In genomic region chr17:40554646-40555295, GRCh38 we compare ENCODE assay signal across 9 cellular contexts. TPM values are rescaled to one million over a fixed set of nuclear protein-coding genes. Genes with fewer than 3 reads are reported as not detected.
DNase-seq lines count a peak whose midpoint lies in the region; ATAC-seq and TF ChIP-seq lines count a peak whose summit lies in the region.
"Had no signal": no experiment of that assay in that cellular context is flagged by ENCODE, and none has a peak within 500 bp of the region (broad histone marks: within the 10 kb centered on the region; RNA-seq: fewer than 3 reads in every experiment).

No MANE protein-coding gene starts in this region.

- peaks cover 8% of the 10 kb centered on the region; the same call in 1 of the 2 replicates for H3K36me3 Mint-ChIP-seq in HFFc6 (ENCODE audit: low read depth)
- H3K36me3 Mint-ChIP-seq in activated T-helper 17 cell treated with anti-CD3 and anti-CD28 coated beads, Interleukin-2, amount 50 U/mL, for 72 hours (ENCODE audit: low read depth), result peaks cover 93% of the 10 kb centered on the region

- H3K27me3 ChIP-seq in left lung (peaks cover 0 to 6% of the 10 kb centered on the region in 2 donors), stomach (peaks cover 0 to 8% (median 0%) of the 10 kb centered on the region in 3 donors)

- H3K4me1 ChIP-seq in left lung (peaks cover 44 to 75% of the 10 kb centered on the region in 2 donors), stomach (peaks cover 41 to 79% (median 56%) of the 10 kb centered on the region in 4 donors)

- peaks cover 67% of the 10 kb centered on the region for H3K4me1 Mint-ChIP-seq in HFFc6 (ENCODE audit: low read depth)
- peaks cover 67% of the 10 kb centered on the region for H3K4me1 Mint-ChIP-seq in activated T-helper 17 cell treated with anti-CD3 and anti-CD28 coated beads, Interleukin-2, amount 50 U/mL, for 72 hours

- intact Hi-C loops in left lung (cut with DNase I), result no loop called here
- intact Hi-C loops in stomach (cut with DNase I; ENCODE audit: low total_unique reads), result no loop called here

- WGBS in stomach, 5 donors, result 95 to 97% (median 96%) methylated on average over 27 of the region's 27 CpGs

- H3K9me3 Mint-ChIP-seq in HFFc6, result no peaks in the 10 kb centered on the region
- no peaks in the 10 kb centered on the region for H3K9me3 Mint-ChIP-seq in activated T-helper 17 cell treated with anti-CD3 and anti-CD28 coated beads, Interleukin-2, amount 50 U/mL, for 72 hours
- H3K9me3 Mint-ChIP-seq: neural crest cell had no signal

- DNase-seq in HFFc6 (no peak), left lung (no peak), stomach (peak; percentile 21), HCEC 1CT (no peak), MV-4-11 (lab: John Stamatoyannopoulos, UW) (no peak), GOT3 (lab: John Stamatoyannopoulos, UW) (no peak)

- H3K27ac ChIP-seq in left lung (peak overlapping the region; percentile 68 to 88), stomach (peak overlapping the region in 4 of 5 donors; percentile 84 to 92 (median 90))

- H3K9me3 ChIP-seq in left lung, result no peaks in the 10 kb centered on the region
- no peaks in the 10 kb centered on the region for H3K9me3 ChIP-seq in stomach

- H3K36me3 ChIP-seq in left lung (no peaks in the 10 kb centered on the region), stomach (no peaks in the 10 kb centered on the region)

- H3K4me3 Mint-ChIP-seq in HFFc6, result peak overlapping the region; percentile 49; the same call in 1 of the 2 replicates
- peak overlapping the region; percentile 74 for H3K4me3 Mint-ChIP-seq in activated T-helper 17 cell treated with anti-CD3 and anti-CD28 coated beads, Interleukin-2, amount 50 U/mL, for 72 hours
- H3K4me3 Mint-ChIP-seq: neural crest cell had no signal

- no peak for TF ChIP-seq EP300 in stomach (IDR thresholded peaks at IDR 0.05)

- ATAC-seq in activated T-helper 17 cell treated with anti-CD3 and anti-CD28 coated beads, Interleukin-2, amount 50 U/mL, for 72 hours (replicated peaks), result no peak
- ATAC-seq in left lung, result no peak
- no peak for ATAC-seq in HG02884 (IDR thresholded peaks at IDR 0.05; ENCODE audit: unreplicated experiment)

- H3K4me3 ChIP-seq in left lung (no peak overlapping the region), stomach (no peak overlapping the region)

- H3K27ac Mint-ChIP-seq in HFFc6, result peak overlapping the region; percentile 100
- H3K27ac Mint-ChIP-seq in activated T-helper 17 cell treated with anti-CD3 and anti-CD28 coated beads, Interleukin-2, amount 50 U/mL, for 72 hours, result peak overlapping the region; percentile 88

- TF ChIP-seq CTCF in HFFc6 (IDR thresholded peaks at IDR 0.05) (peak; percentile 39), left lung (IDR thresholded peaks at IDR 0.05) (no peak), stomach (IDR thresholded peaks at IDR 0.05) (no peak)

- peaks cover 9% of the 10 kb centered on the region for H3K27me3 Mint-ChIP-seq in HFFc6 (ENCODE audit: insufficient read depth)
- no peaks in the 10 kb centered on the region for H3K27me3 Mint-ChIP-seq in activated T-helper 17 cell treated with anti-CD3 and anti-CD28 coated beads, Interleukin-2, amount 50 U/mL, for 72 hours

- TF ChIP-seq POLR2A in stomach (IDR thresholded peaks at IDR 0.05), result no peak

RNA-seq across cellular contexts. Expression of gene CCR7, which starts 10.5 kb away (rescaled TPM):
- total RNA-seq in HFFc6 (2021; fragmentation: NEBNext Ultra II Directional; extraction: Animal tissue kit (Norgen Biotek cat#: 25700)), result not detected
- total RNA-seq in activated T-helper 17 cell treated with anti-CD3 and anti-CD28 coated beads, Interleukin-2, amount 50 U/mL, for 72 hours, result 100 to 1,000 TPM; 140 to 304 TPM
- 1 to 10 TPM in 1 of 2 donors, under 1 TPM in 1; 0.35 to 1.6 TPM for total RNA-seq in left lung
- 1 to 10 TPM in 1 of 5 donors, not detected in 4; 3.1 TPM for total RNA-seq in stomach
- polyA plus RNA-seq in stomach, result 1 to 10 TPM in 1 of 3 donors, under 1 TPM in 1, not detected in 1; 0.92 to 1.4 TPM

RNA-seq across cellular contexts. Expression of gene TNS4, which starts 53.3 kb away (rescaled TPM):
- under 1 TPM in 1 of 6 experiments, not detected in 5; 0.17 TPM for total RNA-seq in HFFc6 (2021; fragmentation: NEBNext Ultra II Directional; extraction: Animal tissue kit (Norgen Biotek cat#: 25700))
- total RNA-seq in activated T-helper 17 cell treated with anti-CD3 and anti-CD28 coated beads, Interleukin-2, amount 50 U/mL, for 72 hours, result 10 to 100 TPM in 1 of 2 donors, 1 to 10 TPM in 1; 8.8 to 19.8 TPM
- 1 to 10 TPM in 1 of 2 donors, under 1 TPM in 1; 0.23 to 1.6 TPM for total RNA-seq in left lung
- total RNA-seq in stomach, result 1 to 10 TPM in 1 of 5 donors, under 1 TPM in 3, not detected in 1; 0.18 to 3.5 (median 0.59) TPM
- polyA plus RNA-seq in stomach, result 10 to 100 TPM in 1 of 3 donors, under 1 TPM in 1, not detected in 1; 0.62 to 23.2 TPM
- total RNA-seq: neural crest cell had no signal

Comparison
In these comparisons a context has a peak if more than half of its experiments do, and no peak if none do; other contexts are left out.
1. RNA of gene CCR7, which starts 10.5 kb away (total RNA-seq): 140 to 304 TPM in activated T-helper 17 cell treated with anti-CD3 and anti-CD28 coated beads, Interleukin-2, amount 50 U/mL, for 72 hours; 0.35 to 1.6 TPM in left lung, not detected in HFFc6 and 3.1 TPM in stomach; every median in the first group is over 10 times any median in the second.